In the genomic region with DNA sequence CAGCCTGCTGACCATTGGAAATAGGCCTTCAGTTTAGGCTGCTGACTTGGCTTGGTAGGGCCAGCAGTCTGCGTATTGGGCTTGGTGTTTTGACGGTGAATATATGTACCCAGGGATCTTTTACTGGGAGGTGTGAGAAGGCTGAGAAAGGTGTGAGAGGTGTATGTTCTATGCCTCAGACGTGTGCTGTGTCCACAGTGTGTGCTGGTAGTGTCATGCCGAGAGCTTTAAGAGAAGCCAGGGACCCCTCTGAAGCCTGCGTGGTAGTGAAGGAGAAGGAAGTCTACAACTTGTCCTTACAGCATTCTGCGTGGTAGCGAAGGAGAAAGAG, we compare ENCODE assay signal across 19 cellular contexts. TPM values are rescaled to one million over a fixed set of nuclear protein-coding genes. Genes with fewer than 3 reads are reported as not detected.
A peak's percentile ranks its signal among the peaks of the same experiment; 100 is the strongest.
DNase-seq lines count a peak whose midpoint lies in the region; ATAC-seq, FAIRE-seq and TF ChIP-seq lines count a peak whose summit lies in the region.
"Had no signal": no experiment of that assay in that cellular context is flagged by ENCODE, and none has a peak within 500 bp of the region (broad histone marks: within the 10 kb centered on the region; RNA-seq: fewer than 3 reads in every experiment).

No MANE protein-coding gene starts in this region.

- H3K27ac Mint-ChIP-seq in CD4-positive, alpha-beta T cell, result peak overlapping the region; percentile 86
- peak overlapping the region in 1 of 3 experiments; percentile 85; a peak in 1 of 7 replicates for H3K27ac Mint-ChIP-seq in H9
- H3K27ac Mint-ChIP-seq in astrocyte (ENCODE audit: unreplicated experiment), result no peak overlapping the region
- H3K27ac Mint-ChIP-seq in natural killer cell, result peak overlapping the region; percentile 16 to 84

- H3K4me3 ChIP-seq in astrocyte (ENCODE audit: insufficient read depth, low read depth, low read length), result no peak overlapping the region

- H4K20me1 ChIP-seq in H9 (ENCODE audit: control insufficient read depth, insufficient read depth, insufficient read length) (no peaks in the 10 kb centered on the region), astrocyte (ENCODE audit: insufficient read depth, low read length) (peaks cover 80% of the 10 kb centered on the region)

- H3K36me3 Mint-ChIP-seq in CD4-positive, alpha-beta T cell (ENCODE audit: low read depth), result peaks cover 26% of the 10 kb centered on the region
- H3K36me3 Mint-ChIP-seq in H9 (ENCODE audit: insufficient read depth in 1 of 3, low read depth in 3 of 3) (peaks cover 16 to 23% (median 19%) of the 10 kb centered on the region in 3 experiments), astrocyte (ENCODE audit: low read depth, unreplicated experiment) (no peaks in the 10 kb centered on the region), natural killer cell (no peaks in the 10 kb centered on the region)

- peaks cover 3% of the 10 kb centered on the region for H3K36me3 ChIP-seq in astrocyte (ENCODE audit: insufficient read depth, low read length)
- H3K36me3 ChIP-seq: gastrocnemius medialis had no signal

- H3K4me3 Mint-ChIP-seq in CD4-positive, alpha-beta T cell, result peak overlapping the region; percentile 87
- H3K4me3 Mint-ChIP-seq in H9, result peak overlapping the region; percentile 76 to 85; a peak in 4 of 5 replicates
- H3K4me3 Mint-ChIP-seq in astrocyte (ENCODE audit: unreplicated experiment), result peak overlapping the region; percentile 40
- peak overlapping the region; percentile 91 for H3K4me3 Mint-ChIP-seq in natural killer cell

- H3K18ac ChIP-seq in H9 (ENCODE audit: insufficient read length, low read depth, low read length), result no peak overlapping the region

- peaks cover 66% of the 10 kb centered on the region for H3K79me2 ChIP-seq in H9 (ENCODE audit: insufficient read depth, low read length)
- peaks cover 92% of the 10 kb centered on the region for H3K79me2 ChIP-seq in astrocyte (ENCODE audit: insufficient read depth, low read length)

- peak overlapping the region; percentile 51 for H3K56ac ChIP-seq in H9 (ENCODE audit: insufficient read length, low read depth, low read length)

- H2AK5ac ChIP-seq in H9 (ENCODE audit: insufficient read length, low read length), result no peak overlapping the region

- WGBS in H9 (ENCODE audit: extremely low coverage, insufficient read length, low lambda C conversion rate), result no CpG with 5 or more reads among the region's 7 CpGs

- H3T11ph ChIP-seq in H9 (ENCODE audit: low read length), result no peak overlapping the region

- H3K4me1 ChIP-seq in H9 (ENCODE audit: insufficient read depth, low read length), result peaks cover 9% of the 10 kb centered on the region; the same call in 1 of the 2 replicates
- peaks cover 29% of the 10 kb centered on the region for H3K4me1 ChIP-seq in astrocyte (ENCODE audit: insufficient read depth, low read length)

- FAIRE-seq in astrocyte (lab: Jason Lieb, UNC), result no peak

- H3K23ac ChIP-seq in H9 (ENCODE audit: insufficient read length, low read depth, low read length), result no peak overlapping the region

- H3K14ac ChIP-seq in H9 (ENCODE audit: insufficient read depth, low read length), result no peak overlapping the region

- CTCF ChIA-PET in CD4-positive, alpha-beta T cell (lab: Charles Lee), result no interaction called here

- peaks cover 7% of the 10 kb centered on the region for H3K23me2 ChIP-seq in H9 (ENCODE audit: insufficient read length, low read depth, low read length, poor library complexity, severe bottlenecking)

- no peak overlapping the region for H4K5ac ChIP-seq in H9 (ENCODE audit: insufficient read length, low read depth, low read length)

- H4K91ac ChIP-seq in H9 (ENCODE audit: insufficient read length, low read depth, low read length), result no peak overlapping the region

- no peaks in the 10 kb centered on the region for H3K9me3 ChIP-seq in CD4-positive, alpha-beta T cell (ENCODE audit: control insufficient read depth, low read length)
- H3K9me3 ChIP-seq in H9 (ENCODE audit: control insufficient read depth, low read depth, low read length) (no peaks in the 10 kb centered on the region), astrocyte (ENCODE audit: insufficient read depth, low read depth, low read length) (no peaks in the 10 kb centered on the region)
- H3K9me3 ChIP-seq: gastrocnemius medialis, psoas muscle had no signal

- H3K9ac ChIP-seq in H9 (ENCODE audit: extremely low read depth, insufficient read length, low read length) (no peak overlapping the region), astrocyte (ENCODE audit: low read length) (no peak overlapping the region)

- H3K9me3 Mint-ChIP-seq in CD4-positive, alpha-beta T cell, result no peaks in the 10 kb centered on the region
- H3K9me3 Mint-ChIP-seq in H9 (no peaks in the 10 kb centered on the region; a peak in 1 of 5 replicates), astrocyte (ENCODE audit: unreplicated experiment) (no peaks in the 10 kb centered on the region), natural killer cell (no peaks in the 10 kb centered on the region)
- H3K9me3 Mint-ChIP-seq: IgD-negative memory B cell had no signal

- no peak for TF ChIP-seq CTCF in CD4-positive, alpha-beta T cell (IDR thresholded peaks at IDR 0.05)
- no peak for TF ChIP-seq CTCF in H9 (conservative IDR thresholded peaks at IDR 0.05)
- no peak for TF ChIP-seq CTCF in astrocyte (IDR thresholded peaks at IDR 0.05; ENCODE audit: insufficient read depth, low read depth, low read length)
- no peak for TF ChIP-seq CTCF in natural killer cell (IDR thresholded peaks at IDR 0.05)

- POLR2A ChIA-PET in CD4-positive, alpha-beta T cell (lab: Charles Lee), result interaction anchor here (5.4 to 6.5 kb wide), 2 partner anchors 25 to 79 kb away, joined by 51 to 78 read pairs; a partner anchor contains a TSS

- intact Hi-C loops in CD4-positive, alpha-beta T cell (cut with DNase I, micrococcal nuclease), result no loop called here
- intact Hi-C loops in natural killer cell (cut with micrococcal nuclease), result no loop called here
- intact Hi-C loops in left colon (cut with DNase I, micrococcal nuclease), result no loop called here

- H3K27me3 ChIP-seq in CD4-positive, alpha-beta T cell (ENCODE audit: control insufficient read depth, insufficient read depth, low read length), result no peaks in the 10 kb centered on the region
- H3K27me3 ChIP-seq in H9 (ENCODE audit: insufficient read depth, low read length) (no peaks in the 10 kb centered on the region), astrocyte (ENCODE audit: insufficient read depth, low read length) (no peaks in the 10 kb centered on the region)
- H3K27me3 ChIP-seq: gastrocnemius medialis had no signal

- H3K27ac ChIP-seq in CD4-positive, alpha-beta T cell (ENCODE audit: low read depth, low read length), result no peak overlapping the region
- H3K27ac ChIP-seq in H9 (ENCODE audit: insufficient read length, low read depth, low read length) (no peak overlapping the region), astrocyte (ENCODE audit: low read depth, low read length) (no peak overlapping the region)
- H3K27ac ChIP-seq: C4-2B had no signal

- H3K27me3 Mint-ChIP-seq in CD4-positive, alpha-beta T cell, result no peaks in the 10 kb centered on the region
- H3K27me3 Mint-ChIP-seq in H9 (ENCODE audit: low read depth) (no peaks in the 10 kb centered on the region), astrocyte (ENCODE audit: low read depth, unreplicated experiment) (no peaks in the 10 kb centered on the region), natural killer cell (ENCODE audit: low read depth in 2 of 2) (no peaks in the 10 kb centered on the region)
- H3K27me3 Mint-ChIP-seq: IgD-negative memory B cell had no signal

- no peak overlapping the region for H2BK120ac ChIP-seq in H9 (ENCODE audit: low read depth, low read length, poor library complexity, severe bottlenecking)

- ATAC-seq in CD4-positive, alpha-beta T cell (ENCODE audit: poor library complexity), result no peak
- ATAC-seq in natural killer cell (no peak), left colon (no peak), GM21360 (IDR thresholded peaks at IDR 0.05; ENCODE audit: unreplicated experiment) (no peak), HG03025 (IDR thresholded peaks at IDR 0.05; ENCODE audit: low FRiP score, unreplicated experiment) (no peak)
- ATAC-seq: gastrocnemius medialis, psoas muscle had no signal

- H2BK20ac ChIP-seq in H9 (ENCODE audit: low read depth, low read length, poor library complexity, severe bottlenecking), result no peak overlapping the region

- no peak overlapping the region for H2BK12ac ChIP-seq in H9 (ENCODE audit: insufficient read length, low read depth, low read length)

- H3K4ac ChIP-seq in H9 (ENCODE audit: low read depth, low read length), result no peak overlapping the region

- no peak overlapping the region for H2BK15ac ChIP-seq in H9 (ENCODE audit: low read depth, low read length)

- DNase-seq in CD4-positive, alpha-beta T cell, result no peak
- DNase-seq in H9 (no peak), astrocyte (ENCODE audit: low read depth) (no peak), natural killer cell (no peak), left colon (no peak), foreskin melanocyte (no peak)
- DNase-seq: activated CD8-positive, alpha-beta memory T cell treated with anti-CD3 and anti-CD28 coated beads for 24 hours; EL; gastrocnemius medialis; NCI-H1417; NCI-H345; psoas muscle; SIG-M5; stimulated activated CD4-positive, alpha-beta T cell treated with anti-CD3 and anti-CD28 coated beads, Interleukin-15, amount 100 ng/mL, for 24 hours; substantia nigra had no signal

- H3K79me1 ChIP-seq in H9 (ENCODE audit: insufficient read depth, low read depth, low read length, poor library complexity, severe bottlenecking), result peaks cover 11% of the 10 kb centered on the region

- H2AFZ ChIP-seq in H9 (ENCODE audit: low read length) (no peak overlapping the region), astrocyte (ENCODE audit: low read depth, low read length) (no peak overlapping the region)

- H3K4me1 Mint-ChIP-seq in CD4-positive, alpha-beta T cell (ENCODE audit: low read depth), result peaks cover 47% of the 10 kb centered on the region
- H3K4me1 Mint-ChIP-seq in H9 (peaks cover 48% of the 10 kb centered on the region in 2 experiments), astrocyte (ENCODE audit: low read depth, unreplicated experiment) (peaks cover 23% of the 10 kb centered on the region), natural killer cell (peaks cover 44 to 55% of the 10 kb centered on the region in 2 donors)

- H2BK5ac ChIP-seq in H9 (ENCODE audit: insufficient read length, low read length), result no peak overlapping the region

- no peak overlapping the region for H4K8ac ChIP-seq in H9 (replicated peaks; ENCODE audit: insufficient read length, low read depth, low read length)

- no peak overlapping the region for H3K4me2 ChIP-seq in H9 (ENCODE audit: insufficient read depth, insufficient read length, low read length)
- H3K4me2 ChIP-seq in astrocyte (ENCODE audit: low read length), result peak overlapping the region; percentile 99

RNA-seq across cellular contexts. Expression of a gene that starts 2.1 kb away (rescaled TPM):
- total RNA-seq in CD4-positive, alpha-beta T cell, result 10 to 100 TPM; 12.8 to 13.4 TPM
- total RNA-seq in H9 (2021) (18.8 and 22.2 TPM in 2 replicates), astrocyte (13.2 and 16.3 TPM in 2 replicates), natural killer cell (10 to 100 TPM; 19.1 to 26.0 (median 23.7) TPM), left colon (10 to 100 TPM; 11.3 to 17.2 TPM)

RNA-seq across cellular contexts. Expression of a gene that starts 2.5 kb away (rescaled TPM):
- 100 to 1,000 TPM; 150 to 158 TPM for total RNA-seq in CD4-positive, alpha-beta T cell
- total RNA-seq in H9 (2021) (332 and 337 TPM in 2 replicates), astrocyte (284 and 324 TPM in 2 replicates), natural killer cell (100 to 1,000 TPM; 154 to 177 (median 168) TPM), left colon (100 to 1,000 TPM; 148 to 178 TPM)

RNA-seq across cellular contexts. Expression of a gene that starts 23.4 kb away (rescaled TPM):
- 10 to 100 TPM; 34.5 to 35.7 TPM for total RNA-seq in CD4-positive, alpha-beta T cell
- 77.9 and 82.4 TPM in 2 replicates for total RNA-seq in H9 (2021)
- 24.9 and 27.1 TPM in 2 replicates for total RNA-seq in astrocyte
- 10 to 100 TPM; 41.1 to 56.2 (median 47.3) TPM for total RNA-seq in natural killer cell
- 10 to 100 TPM; 33.0 to 36.3 TPM for total RNA-seq in left colon

RNA-seq across cellular contexts. Expression of a gene that starts 37.2 kb away (rescaled TPM):
- total RNA-seq in CD4-positive, alpha-beta T cell, result 1 to 10 TPM; 9.5 to 9.9 TPM
- 25.1 and 27.7 TPM in 2 replicates for total RNA-seq in H9 (2021)
- 26.6 and 31.5 TPM in 2 replicates for total RNA-seq in astrocyte
- 10 to 100 TPM; 16.8 to 25.8 (median 25.3) TPM for total RNA-seq in natural killer cell
- total RNA-seq in left colon, result 10 to 100 TPM; 26.3 to 34.3 TPM

Comparison
In these comparisons a context has a peak if more than half of its experiments do, and no peak if none do; other contexts are left out.
1. H3K4me3 Mint-ChIP-seq: peak in every context shown above with its lines; median percentile 91 in natural killer cell; 87 in CD4-positive, alpha-beta T cell; 80 in H9; 40 in astrocyte.